ENCODE assay signal across 9 cellular contexts in genomic region chr2:222038086-222038802, GRCh38.
A peak's percentile ranks its signal among the peaks of the same experiment; 100 is the strongest.
DNase-seq lines count a peak whose midpoint lies in the region; ATAC-seq, FAIRE-seq and TF ChIP-seq lines count a peak whose summit lies in the region.
"Had no signal": no experiment of that assay in that cellular context is flagged by ENCODE, and none has a peak within 500 bp of the region (broad histone marks: within the 10 kb centered on the region; RNA-seq: fewer than 3 reads in every experiment).

No MANE protein-coding gene starts in this region.

- H3K27ac ChIP-seq in DND-41 (ENCODE audit: low read length) (no peak overlapping the region), mesenchymal stem cell (ENCODE audit: low read length, poor library complexity, severe bottlenecking) (no peak overlapping the region), aorta (ENCODE audit: low read depth in 1 of 2, low read length in 2 of 2) (no peak overlapping the region)

- no peak overlapping the region for H4K91ac ChIP-seq in mesenchymal stem cell (ENCODE audit: low read length)

- no peak overlapping the region for H3K4me3 ChIP-seq in DND-41 (ENCODE audit: low read depth in 1 of 2, low read length in 2 of 2)
- no peak overlapping the region for H3K4me3 ChIP-seq in mesenchymal stem cell (ENCODE audit: insufficient read depth in 1 of 2, low read depth in 1 of 2, low read length in 2 of 2)
- no peak overlapping the region for H3K4me3 ChIP-seq in aorta (ENCODE audit: low read length in 2 of 2)
- H3K4me3 ChIP-seq: HAP-1 had no signal

- H2BK15ac ChIP-seq in mesenchymal stem cell (ENCODE audit: low read depth, poor library complexity, severe bottlenecking): no peak overlapping the region

- H3K4me1 ChIP-seq in DND-41 (ENCODE audit: insufficient read depth, low read length) (no peaks in the 10 kb centered on the region), mesenchymal stem cell (ENCODE audit: control insufficient read depth, insufficient read depth, low read depth, low read length) (no peaks in the 10 kb centered on the region), aorta (ENCODE audit: control insufficient read depth in 1 of 2, insufficient read depth in 2 of 2, low read length in 2 of 2) (no peaks in the 10 kb centered on the region)

- H3K4ac ChIP-seq in mesenchymal stem cell (ENCODE audit: low read depth in 1 of 2, low read length in 2 of 2): no peak overlapping the region

- no peaks in the 10 kb centered on the region for H3K9me3 ChIP-seq in DND-41 (ENCODE audit: insufficient read depth, low read length, severe bottlenecking)
- H3K9me3 ChIP-seq in mesenchymal stem cell (ENCODE audit: control insufficient read depth, low read length): no peaks in the 10 kb centered on the region
- no peaks in the 10 kb centered on the region for H3K9me3 ChIP-seq in aorta (ENCODE audit: control insufficient read depth, low read length)
- H3K9me3 ChIP-seq: HAP-1 had no signal

- intact Hi-C loops in aorta (cut with DNase I): no loop called here

- no peaks in the 10 kb centered on the region for H4K20me1 ChIP-seq in DND-41 (ENCODE audit: insufficient read depth, low read length)

- no peaks in the 10 kb centered on the region for H3K27me3 ChIP-seq in DND-41 (ENCODE audit: insufficient read depth, low read length, poor library complexity)
- peaks cover 0 to 38% of the 10 kb centered on the region in 2 experiments for H3K27me3 ChIP-seq in mesenchymal stem cell (ENCODE audit: control insufficient read depth in 1 of 2, insufficient read depth in 1 of 2, low read length in 2 of 2)
- peaks cover 0 to 2% of the 10 kb centered on the region in 2 donors for H3K27me3 ChIP-seq in aorta (ENCODE audit: control insufficient read depth in 1 of 2, insufficient read depth in 2 of 2, low read length in 1 of 2)

- TF ChIP-seq CTCF in DND-41 (IDR thresholded peaks at IDR 0.05; ENCODE audit: borderline replicate concordance, extremely low read depth, low read length, poor library complexity, severe bottlenecking): peak; percentile 36

- FAIRE-seq in HTR-8/SVneo (lab: Jason Lieb, UNC): no peak

- no peaks in the 10 kb centered on the region for H3K79me2 ChIP-seq in DND-41 (ENCODE audit: insufficient read depth, low read length)

- WGBS in mesenchymal stem cell: 40% methylated on average over 2 of the region's 4 CpGs
- WGBS in aorta, 2 donors: 49 to 51% methylated on average over 4 of the region's 4 CpGs

- H3K36me3 ChIP-seq in DND-41 (ENCODE audit: insufficient read depth, low read length) (no peaks in the 10 kb centered on the region), mesenchymal stem cell (ENCODE audit: control insufficient read depth in 1 of 2, insufficient read depth in 2 of 2, low read depth in 1 of 2, low read length in 2 of 2) (no peaks in the 10 kb centered on the region), aorta (ENCODE audit: control insufficient read depth in 1 of 2, insufficient read depth in 2 of 2, low read length in 1 of 2) (no peaks in the 10 kb centered on the region)
- H3K36me3 ChIP-seq: HAP-1 had no signal

- no peak overlapping the region for H3K23ac ChIP-seq in mesenchymal stem cell (ENCODE audit: low read length in 2 of 2)

- no peak for DNase-seq in DND-41
- DNase-seq in HTR-8/SVneo (ENCODE audit: insufficient read length, low spot score): peak; percentile 14
- DNase-seq in SW480 (ENCODE audit: low spot score): peak; percentile 8
- DNase-seq in mesenchymal stem cell: peak; percentile 24
- no peak for DNase-seq in aorta

- H3K4me2 ChIP-seq in DND-41 (ENCODE audit: insufficient read depth, low read length): no peak overlapping the region
- no peak overlapping the region for H3K4me2 ChIP-seq in mesenchymal stem cell (ENCODE audit: low read length, poor library complexity, severe bottlenecking)

- no peak overlapping the region for H2BK120ac ChIP-seq in mesenchymal stem cell (ENCODE audit: low read depth, low read length)

- H2BK5ac ChIP-seq in mesenchymal stem cell (ENCODE audit: low read depth, low read length, poor library complexity, severe bottlenecking): no peak overlapping the region

- no peak overlapping the region for H2AFZ ChIP-seq in DND-41 (ENCODE audit: low read depth, low read length)
- H2AFZ ChIP-seq in mesenchymal stem cell (ENCODE audit: low read depth, low read length): no peak overlapping the region

- H2AK5ac ChIP-seq in mesenchymal stem cell (ENCODE audit: low read length, severe bottlenecking): no peak overlapping the region

- H3K18ac ChIP-seq in mesenchymal stem cell (ENCODE audit: low read depth in 1 of 2, low read length in 2 of 2): no peak overlapping the region

- no peak overlapping the region for H2BK12ac ChIP-seq in mesenchymal stem cell (ENCODE audit: low read length in 2 of 2)

- no peak overlapping the region for H4K8ac ChIP-seq in mesenchymal stem cell (ENCODE audit: low read length)

- H3K79me1 ChIP-seq in mesenchymal stem cell (replicated peaks; ENCODE audit: low read length, poor library complexity, severe bottlenecking): no peaks in the 10 kb centered on the region

- ATAC-seq in DND-41 (ENCODE audit: insufficient read depth, low read depth): no peak
- ATAC-seq in activated CD4-positive, CD25-positive, alpha-beta regulatory T cell treated with anti-CD3 and anti-CD28 coated beads, Interleukin-2, amount 50 U/mL, for 24 hours: no peak
- no peak for ATAC-seq in GM21717 (IDR thresholded peaks at IDR 0.05; ENCODE audit: unreplicated experiment)
- ATAC-seq in GM21367 (IDR thresholded peaks at IDR 0.05; ENCODE audit: unreplicated experiment): no peak
- no peak for ATAC-seq in aorta (ENCODE audit: low FRiP score)

- no peak overlapping the region for H3K14ac ChIP-seq in mesenchymal stem cell (ENCODE audit: low read length in 2 of 2)

- H3K9ac ChIP-seq in DND-41 (ENCODE audit: low read depth, low read length) (no peak overlapping the region), mesenchymal stem cell (ENCODE audit: low read length) (no peak overlapping the region)

Comparison
In these comparisons a context has a peak if more than half of its experiments do, and no peak if none do; other contexts are left out.
1. DNase-seq: peak in HTR-8/SVneo (single experiment), SW480 (single experiment) and mesenchymal stem cell (single experiment); none in DND-41 (single experiment) and aorta (0 of 2).